In genomic region chr19:18007605-18007938, GRCh38 we compare ENCODE assay signal across 8 cellular contexts. TPM values are rescaled to one million over a fixed set of nuclear protein-coding genes. Genes with fewer than 3 reads are reported as not detected.
A peak's percentile ranks its signal among the peaks of the same experiment; 100 is the strongest.
DNase-seq lines count a peak whose midpoint lies in the region; ATAC-seq, FAIRE-seq and TF ChIP-seq lines count a peak whose summit lies in the region.

No MANE protein-coding gene starts in this region.

- no peak for FAIRE-seq in K562 (lab: Jason Lieb, UNC)

- H3K4me3 ChIP-seq in CD8-positive, alpha-beta T cell (ENCODE audit: low read depth, low read length) = peak overlapping the region; percentile 61
- no peak overlapping the region for H3K4me3 ChIP-seq in K562
- H3K4me3 ChIP-seq in testis = peak overlapping the region; percentile 50 to 51

- peak overlapping the region; percentile 88 for H3K4me3 Mint-ChIP-seq in CD8-positive, alpha-beta T cell

- H3K36me3 Mint-ChIP-seq in CD8-positive, alpha-beta T cell = peaks cover 46% of the 10 kb centered on the region

- CTCF ChIA-PET in CD8-positive, alpha-beta T cell (lab: Charles Lee) = interaction anchor here (0.6 to 11.4 kb wide), 27 partner anchors 9 to 294 kb away, joined by 3 to 256 read pairs (median 3); partner anchors contain the start of gene IL12RB1
- CTCF ChIA-PET in K562 (lab: Yijun Ruan, JAX; ENCODE audit: low intra/inter-chr PET ratio) = interaction anchor here (0.6 to 3.4 kb wide), 4 partner anchors 52 to 244 kb away, joined by 3 to 59 read pairs (median 9); partner anchors contain the start of gene PIK3R2

- H2AFZ ChIP-seq in K562 (ENCODE audit: low read depth, low read length) = no peak overlapping the region

- H3K9ac ChIP-seq in K562 (ENCODE audit: insufficient read depth in 1 of 2, low read depth in 2 of 2, low read length in 2 of 2) = peak overlapping the region; percentile 35 to 86; a peak in 3 of 4 replicates

- peak overlapping the region; percentile 72 for H3K27ac ChIP-seq in CD8-positive, alpha-beta T cell (ENCODE audit: low read depth, low read length)
- no peak overlapping the region for H3K27ac ChIP-seq in K562 (ENCODE audit: extremely low read depth, low read depth, low read length)
- peak overlapping the region; percentile 87 for H3K27ac ChIP-seq in layer of hippocampus (ENCODE audit: low read depth, low read length)
- peak overlapping the region; percentile 80 to 85 for H3K27ac ChIP-seq in testis

- H3K27me3 ChIP-seq in CD8-positive, alpha-beta T cell (ENCODE audit: insufficient read depth, low read length) = no peaks in the 10 kb centered on the region
- H3K27me3 ChIP-seq in K562 (ENCODE audit: control insufficient read depth in 2 of 2, insufficient read depth in 2 of 2, low read length in 2 of 2) = no peaks in the 10 kb centered on the region
- no peaks in the 10 kb centered on the region for H3K27me3 ChIP-seq in layer of hippocampus (ENCODE audit: control insufficient read depth, insufficient read depth, low read length)
- no peaks in the 10 kb centered on the region for H3K27me3 ChIP-seq in testis

- H3K27me3 Mint-ChIP-seq in CD8-positive, alpha-beta T cell (ENCODE audit: low read depth) = no peaks in the 10 kb centered on the region

- no peaks in the 10 kb centered on the region for H3K9me3 Mint-ChIP-seq in CD8-positive, alpha-beta T cell

- peaks cover 40% of the 10 kb centered on the region for H3K4me1 ChIP-seq in CD8-positive, alpha-beta T cell (ENCODE audit: insufficient read depth, low read length)
- H3K4me1 ChIP-seq in K562 (replicated peaks in 1 of 2; ENCODE audit: control insufficient read depth in 2 of 2, insufficient read depth in 2 of 2, low read length in 2 of 2) = peaks cover 10 to 35% of the 10 kb centered on the region in 2 experiments; a peak in 3 of 5 replicates
- no peaks in the 10 kb centered on the region for H3K4me1 ChIP-seq in testis

- intact Hi-C loops in CD8-positive, alpha-beta T cell (cut with DNase I, micrococcal nuclease) = loop anchor here (1.0 to 10.0 kb wide), 8 partner anchors 38 to 287 kb away; partner anchors contain the start of gene RAB3A (in 1 of the 2)
- intact Hi-C loops in K562 (cut with micrococcal nuclease) (loop anchor here (1.0 to 10.0 kb wide), 3 partner anchors 51 to 157 kb away; no protein-coding TSS in a partner anchor), testis (cut with DNase I; ENCODE audit: low total_unique reads) (loop anchor here (2.0 kb wide), 1 partner anchor 51 kb away; no protein-coding TSS in a partner anchor)

- H3K36me3 ChIP-seq in CD8-positive, alpha-beta T cell (ENCODE audit: insufficient read depth, low read length) = peaks cover 29% of the 10 kb centered on the region
- peaks cover 53% of the 10 kb centered on the region; the same call in 2 of the 3 replicates for H3K36me3 ChIP-seq in K562 (ENCODE audit: control insufficient read depth, insufficient read depth, low read length)
- H3K36me3 ChIP-seq in testis (ENCODE audit: low read depth, missing control alignments) = no peaks in the 10 kb centered on the region

- 59% methylated on average over 11 of the region's 12 CpGs for WGBS in K562 (ENCODE audit: insufficient coverage, low coverage, missing lambda C conversion rate)
- 0% methylated on average over 12 of the region's 12 CpGs for WGBS in testis, 2 donors

- no peaks in the 10 kb centered on the region for H3K9me3 ChIP-seq in CD8-positive, alpha-beta T cell (ENCODE audit: low read length)
- H3K9me3 ChIP-seq in K562 (replicated peaks; ENCODE audit: control insufficient read depth, insufficient read depth, low read depth, low read length) = no peaks in the 10 kb centered on the region
- H3K9me3 ChIP-seq in testis = no peaks in the 10 kb centered on the region

- peak in 1 of 7 experiments; percentile 53 for DNase-seq in CD8-positive, alpha-beta T cell
- DNase-seq in K562 (ENCODE audit: extremely low read depth in 1 of 4, low spot score in 3 of 4) (no peak), testis (no peak), NCI-H2171 treated with DMSO at 0.1 percent for 48 hours (lab: John Stamatoyannopoulos, UW) (no peak), foreskin melanocyte (no peak)
- no peak for DNase-seq in effector CD4-positive, alpha-beta T cell

- TF ChIP-seq CTCF in CD8-positive, alpha-beta T cell (IDR thresholded peaks at IDR 0.05) = no peak
- TF ChIP-seq CTCF in K562 (IDR thresholded peaks at IDR 0.05 in 2 of 3, conservative IDR thresholded peaks at IDR 0.05 in 1 of 3; ENCODE audit: insufficient read depth in 2 of 3, low read depth in 1 of 3, low read length in 3 of 3) (no peak), testis (IDR thresholded peaks at IDR 0.05) (no peak)

- POLR2A ChIA-PET in CD8-positive, alpha-beta T cell (lab: Charles Lee) = interaction anchor here (0.9 to 4.7 kb wide), 14 partner anchors 10 to 158 kb away, joined by 3 to 40 read pairs (median 6); partner anchors contain the start of genes CCDC124, IL12RB1 and PIK3R2
- POLR2A ChIA-PET in K562 (lab: Yijun Ruan, JAX) = interaction anchor here (1.0 kb wide), 1 partner anchor 15 kb away, joined by 6 read pairs; no protein-coding TSS in a partner anchor

- peak overlapping the region; percentile 89 for H3K27ac Mint-ChIP-seq in CD8-positive, alpha-beta T cell

- TF ChIP-seq RAD21 in K562 (CRISPR knock-in tag; conservative IDR thresholded peaks at IDR 0.05 in 1 of 2, IDR thresholded peaks at IDR 0.05 in 1 of 2) = no peak

- no peak for TF ChIP-seq POLR2A in K562 (conservative IDR thresholded peaks at IDR 0.05)
- TF ChIP-seq POLR2A in testis (IDR thresholded peaks at IDR 0.05) = no peak

- peak overlapping the region; percentile 75 for H3K4me2 ChIP-seq in K562 (ENCODE audit: insufficient read depth, low read length)

- ATAC-seq in CD8-positive, alpha-beta T cell = peak; percentile 30
- ATAC-seq in HG03097 (IDR thresholded peaks at IDR 0.05; ENCODE audit: low FRiP score, unreplicated experiment) = peak; percentile 25
- ATAC-seq in K562 = peak; percentile 16

- in situ Hi-C loops in K562 (cut with MboI) = loop anchor here (10.0 kb wide), 1 partner anchor 157 kb away; no protein-coding TSS in a partner anchor

- no peaks in the 10 kb centered on the region; the same call in 1 of the 2 replicates for H4K20me1 ChIP-seq in K562 (replicated peaks; ENCODE audit: control insufficient read depth, insufficient read depth, low read length)

- BruUV-seq in K562 (replicated peaks; lab: Mats Ljungman, UMichigan) = no TSS peak

- H3K9me1 ChIP-seq in K562 (ENCODE audit: control insufficient read depth, insufficient read depth, low read length) = no peaks in the 10 kb centered on the region

- H3K4me1 Mint-ChIP-seq in CD8-positive, alpha-beta T cell (ENCODE audit: low read depth) = peaks cover 39% of the 10 kb centered on the region

- peaks cover 25% of the 10 kb centered on the region for H3K79me2 ChIP-seq in K562 (ENCODE audit: control insufficient read depth, insufficient read depth, low read length)

- TF ChIP-seq EP300 in K562 (IDR thresholded peaks at IDR 0.05; ENCODE audit: low read length) = no peak

TF ChIP-seq in K562, 482 proteins besides CTCF, POLR2A, EP300 and RAD21 (continues in another document):
- TF ChIP-seq NR2C2 (CRISPR knock-in tag; IDR thresholded peaks at IDR 0.05) = no peak
- 0 out of 2 replicates have a peak, but pooled peaks have one; percentile 11 for TF ChIP-seq NR2C2 (tag; IDR thresholded peaks at IDR 0.05)
- TF ChIP-seq PCBP1 (IDR thresholded peaks at IDR 0.05; ENCODE audit: low read depth, low read length, poor library complexity, severe bottlenecking) = peak; percentile 13

RNA-seq across cellular contexts. Expression of gene ARRDC2, which starts 0.4 kb away (rescaled TPM):
- total RNA-seq in CD8-positive, alpha-beta T cell = 100 to 1,000 TPM; 288 to 303 TPM
- 23.6 and 51.1 TPM in 2 replicates for total RNA-seq in K562 (2011; cell fraction: chromatin; rRNA removed; ENCODE audit: low replicate concordance)
- 35.1 and 37.9 TPM in 2 replicates for total RNA-seq in K562 (2011; cell fraction: nucleolus; rRNA removed)
- 17.8 and 21.5 TPM in 2 replicates for total RNA-seq in K562 (2011; cell fraction: nucleoplasm; rRNA removed)
- total RNA-seq in K562 (2014; rRNA removed) (25.6 and 25.9 TPM in 2 replicates), K562 (2014; rRNA removed; fragmentation: Illumina TruSeq; extraction: Trizol) (12.2 and 13.1 TPM in 2 replicates), K562 (2015; rRNA removed; fragmentation: Illumina TruSeq; extraction: Trizol) (16.0 and 16.1 TPM in 2 replicates), K562 (2021) (23.3 and 27.4 TPM in 2 replicates), testis (10 to 100 TPM; 13.0 to 15.3 TPM)
- polyA plus RNA-seq in K562 (2011; rRNA removed) (11.5 and 15.2 TPM in 2 replicates), K562 (2014; fragmentation: Illumina TruSeq; extraction: Trizol) (12.7 and 15.6 TPM in 2 replicates), K562 (2014; fragmentation: Nextera tagmentation; extraction: Ambion mirVana) (1 to 10 TPM; 1.9 to 2.7 TPM), K562 (2014; rRNA removed) (25.7 and 25.8 TPM in 2 replicates), testis (ENCODE audit: insufficient read depth, low read depth, low replicate concordance) (10.3 TPM)
- polyA plus RNA-seq in K562 (2011; cell fraction: cytosol; rRNA removed) = 9.5 and 28.8 TPM in 2 replicates
- 18.6 and 37.6 TPM in 2 replicates for polyA plus RNA-seq in K562 (2011; cell fraction: nucleus; rRNA removed)
- 13.2 and 16.4 TPM in 2 replicates for polyA plus RNA-seq in K562 (2012)
- 4.2 and 6.4 TPM in 2 replicates for polyA minus RNA-seq in K562 (2011; rRNA and poly(A)+ RNA removed)
- 10.2 and 11.2 TPM in 2 replicates for polyA minus RNA-seq in K562 (2011; cell fraction: cytosol; rRNA and poly(A)+ RNA removed)
- 10.5 and 11.0 TPM in 2 replicates for polyA minus RNA-seq in K562 (2011; cell fraction: nucleus; rRNA and poly(A)+ RNA removed)

RNA-seq across cellular contexts. Expression of gene KCNN1, which starts 40.7 kb away (rescaled TPM):
- not detected for total RNA-seq in CD8-positive, alpha-beta T cell
- 1.2 and 3.6 TPM in 2 replicates for total RNA-seq in K562 (2011; cell fraction: chromatin; rRNA removed; ENCODE audit: low replicate concordance)
- 2.8 TPM in 2 replicates for total RNA-seq in K562 (2011; cell fraction: nucleolus; rRNA removed)
- 1.5 and 2.7 TPM in 2 replicates for total RNA-seq in K562 (2011; cell fraction: nucleoplasm; rRNA removed)
- total RNA-seq in K562 (2014; rRNA removed) (1.4 and 5.2 TPM in 2 replicates), K562 (2014; rRNA removed; fragmentation: Illumina TruSeq; extraction: Trizol) (0.22 and 0.33 TPM in 2 replicates), K562 (2015; rRNA removed; fragmentation: Illumina TruSeq; extraction: Trizol) (0.72 and 0.98 TPM in 2 replicates), K562 (2021) (4.7 and 6.2 TPM in 2 replicates), testis (10 to 100 TPM; 10.3 to 15.9 TPM)
- polyA plus RNA-seq in K562 (2011; rRNA removed) (1.4 and 2.9 TPM in 2 replicates), K562 (2014; fragmentation: Illumina TruSeq; extraction: Trizol) (0.25 and 1.1 TPM in 2 replicates), K562 (2014; fragmentation: Nextera tagmentation; extraction: Ambion mirVana) (under 1 TPM; 0.01 to 0.04 TPM), K562 (2014; rRNA removed) (1.3 and 3.2 TPM in 2 replicates), testis (ENCODE audit: insufficient read depth, low read depth, low replicate concordance) (4.4 TPM)
- 4.5 and 7.9 TPM in 2 replicates for polyA plus RNA-seq in K562 (2011; cell fraction: cytosol; rRNA removed)
- polyA plus RNA-seq in K562 (2011; cell fraction: nucleus; rRNA removed) = 2.2 and 3.5 TPM in 2 replicates
- polyA plus RNA-seq in K562 (2012) = 2.7 and 5.0 TPM in 2 replicates
- 1.2 and 1.5 TPM in 2 replicates for polyA minus RNA-seq in K562 (2011; rRNA and poly(A)+ RNA removed)
- 3.6 and 4.8 TPM in 2 replicates for polyA minus RNA-seq in K562 (2011; cell fraction: cytosol; rRNA and poly(A)+ RNA removed)
- polyA minus RNA-seq in K562 (2011; cell fraction: nucleus; rRNA and poly(A)+ RNA removed) = 2.2 and 2.4 TPM in 2 replicates

Comparison
In these comparisons a context has a peak if more than half of its experiments do, and no peak if none do; other contexts are left out.
1. RNA of gene ARRDC2, which starts 0.4 kb away (total RNA-seq): 288 to 303 TPM in CD8-positive, alpha-beta T cell; 12.2 to 51.1 TPM in K562 and 13.0 to 15.3 TPM in testis; every median in the first group is over 4 times any median in the second.
2. Peak in every context shown above with its lines, with median percentiles within 50 percentile points of each other: ATAC-seq.